In genomic region chr5:82072138-82072537, GRCh38 we compare ENCODE assay signal across 19 cellular contexts.
DNase-seq lines count a peak whose midpoint lies in the region; ATAC-seq, FAIRE-seq and TF ChIP-seq lines count a peak whose summit lies in the region.
"Had no signal": no experiment of that assay in that cellular context is flagged by ENCODE, and none has a peak within 500 bp of the region (broad histone marks: within the 10 kb centered on the region; RNA-seq: fewer than 3 reads in every experiment).

No MANE protein-coding gene starts in this region.

- peaks cover 5% of the 10 kb centered on the region for H3K4me1 Mint-ChIP-seq in astrocyte (ENCODE audit: low read depth, unreplicated experiment)

- H3K9ac ChIP-seq in astrocyte (ENCODE audit: low read length), result no peak overlapping the region
- H3K9ac ChIP-seq in mesendoderm (ENCODE audit: low read length), result no peak overlapping the region

- intact Hi-C loops in heart left ventricle (cut with DNase I) (no loop called here), Right ventricle myocardium inferior (cut with DNase I) (no loop called here)

- H3K9me3 ChIP-seq in heart left ventricle (peaks cover 0 to 4% (median 0%) of the 10 kb centered on the region in 12 donors), SJCRH30 (replicated peaks) (no peaks in the 10 kb centered on the region), astrocyte (ENCODE audit: insufficient read depth, low read depth, low read length) (no peaks in the 10 kb centered on the region), osteoblast (ENCODE audit: low read depth, low read length) (no peaks in the 10 kb centered on the region)

- H3K79me2 ChIP-seq in astrocyte (ENCODE audit: insufficient read depth, low read length) (no peaks in the 10 kb centered on the region), mesendoderm (ENCODE audit: control insufficient read depth, insufficient read depth, low read length) (no peaks in the 10 kb centered on the region), osteoblast (ENCODE audit: insufficient read depth, low read length) (no peaks in the 10 kb centered on the region)

- H3K27ac ChIP-seq in heart left ventricle (no peak overlapping the region), SJCRH30 (peak overlapping the region; percentile 43), astrocyte (ENCODE audit: low read depth, low read length) (no peak overlapping the region), mesendoderm (ENCODE audit: low read depth, low read length) (no peak overlapping the region), osteoblast (ENCODE audit: low read depth, low read length) (no peak overlapping the region)

- no peak overlapping the region for H3K4me3 Mint-ChIP-seq in astrocyte (ENCODE audit: unreplicated experiment)
- H3K4me3 Mint-ChIP-seq: CD4-positive, alpha-beta memory T cell; GM23338; H9 had no signal

- H2AFZ ChIP-seq in astrocyte (ENCODE audit: low read depth, low read length), result no peak overlapping the region
- H2AFZ ChIP-seq in osteoblast (ENCODE audit: low read length), result no peak overlapping the region
- H2AFZ ChIP-seq: GM23338 had no signal

- H3K27me3 Mint-ChIP-seq in astrocyte (ENCODE audit: low read depth, unreplicated experiment), result no peaks in the 10 kb centered on the region
- H3K27me3 Mint-ChIP-seq: CD4-positive, alpha-beta memory T cell had no signal

- H2BK120ac ChIP-seq in mesendoderm (ENCODE audit: low read depth, low read length), result no peak overlapping the region

- DNase-seq in heart left ventricle (no peak), Right ventricle myocardium inferior (ENCODE audit: missing footprints) (no peak), SJCRH30 (peak; percentile 14 to 43), astrocyte (ENCODE audit: low read depth) (no peak), mesendoderm (peak; percentile 1), NCI-H2227 treated with DMSO at 0.1 percent for 48 hours (lab: John Stamatoyannopoulos, UW) (no peak), osteoblast (ENCODE audit: insufficient read length, low spot score, missing footprints) (no peak)
- DNase-seq: Calu3; CD4-positive, alpha-beta memory T cell; COR-L47; DMS79; EL; GDM1; H9 had no signal

- no peaks in the 10 kb centered on the region for H3K27me3 ChIP-seq in heart left ventricle
- no peaks in the 10 kb centered on the region for H3K27me3 ChIP-seq in SJCRH30
- no peaks in the 10 kb centered on the region for H3K27me3 ChIP-seq in astrocyte (ENCODE audit: insufficient read depth, low read length)
- H3K27me3 ChIP-seq in mesendoderm (ENCODE audit: insufficient read depth, low read length, poor library complexity), result no peaks in the 10 kb centered on the region
- H3K27me3 ChIP-seq in osteoblast (ENCODE audit: insufficient read depth, low read length), result no peaks in the 10 kb centered on the region

- H3K4me3 ChIP-seq in heart left ventricle (no peak overlapping the region), SJCRH30 (no peak overlapping the region), astrocyte (ENCODE audit: insufficient read depth, low read depth, low read length) (no peak overlapping the region), mesendoderm (ENCODE audit: low read length) (no peak overlapping the region), osteoblast (ENCODE audit: insufficient read depth, low read length) (no peak overlapping the region)
- H3K4me3 ChIP-seq: GM12878, GM23338 had no signal

- no peaks in the 10 kb centered on the region for H3K9me3 Mint-ChIP-seq in astrocyte (ENCODE audit: unreplicated experiment)
- H3K9me3 Mint-ChIP-seq: CD4-positive, alpha-beta memory T cell; GM23338; H9 had no signal

- H3K18ac ChIP-seq in mesendoderm (ENCODE audit: low read length), result no peak overlapping the region

- H4K8ac ChIP-seq in mesendoderm (ENCODE audit: low read depth, low read length), result no peak overlapping the region

- no peak for TF ChIP-seq POLR2A in heart left ventricle (IDR thresholded peaks at IDR 0.05)

- H3K36me3 ChIP-seq in heart left ventricle (no peaks in the 10 kb centered on the region), SJCRH30 (no peaks in the 10 kb centered on the region), astrocyte (ENCODE audit: insufficient read depth, low read length) (no peaks in the 10 kb centered on the region), mesendoderm (ENCODE audit: control insufficient read depth, insufficient read depth, low read length) (no peaks in the 10 kb centered on the region), osteoblast (ENCODE audit: insufficient read depth, low read length) (no peaks in the 10 kb centered on the region)

- peak; percentile 52 for FAIRE-seq in astrocyte (lab: Jason Lieb, UNC)
- FAIRE-seq: GM12878, GM18507 had no signal

- H3K4ac ChIP-seq in mesendoderm (ENCODE audit: low read depth, low read length), result no peak overlapping the region

- no peak overlapping the region for H4K5ac ChIP-seq in mesendoderm (ENCODE audit: low read length)

- no peak overlapping the region for H2AK5ac ChIP-seq in mesendoderm (ENCODE audit: low read length)

- H3K56ac ChIP-seq in mesendoderm (ENCODE audit: low read length), result no peak overlapping the region

- no peak overlapping the region for H3K27ac Mint-ChIP-seq in astrocyte (ENCODE audit: unreplicated experiment)
- H3K27ac Mint-ChIP-seq: CD4-positive, alpha-beta memory T cell; GM23338; H9 had no signal

- H4K20me1 ChIP-seq in astrocyte (ENCODE audit: insufficient read depth, low read length) (no peaks in the 10 kb centered on the region), osteoblast (ENCODE audit: insufficient read depth, low read length) (no peaks in the 10 kb centered on the region)

- no peak overlapping the region for H2BK5ac ChIP-seq in mesendoderm (ENCODE audit: low read length)

- TF ChIP-seq CTCF in heart left ventricle (IDR thresholded peaks at IDR 0.05) (no peak), astrocyte (IDR thresholded peaks at IDR 0.05; ENCODE audit: insufficient read depth, low read depth, low read length) (no peak), osteoblast (IDR thresholded peaks at IDR 0.05; ENCODE audit: extremely low read depth, low read depth, low read length) (no peak)

- ATAC-seq in heart left ventricle (peak in 3 of 4 donors; percentile 42 to 71 (median 57)), Right ventricle myocardium inferior (no peak), HG02981 (IDR thresholded peaks at IDR 0.05; ENCODE audit: unreplicated experiment) (no peak)
- ATAC-seq: GM23338, HCT116 had no signal

- no peak overlapping the region for H2BK15ac ChIP-seq in mesendoderm (replicated peaks; ENCODE audit: low read depth)

- 35 to 52% (median 49%) methylated on average over 2 of the region's 2 CpGs for WGBS in heart left ventricle, 4 donors
- no CpG with 5 or more reads among the region's 2 CpGs for WGBS in mesendoderm (ENCODE audit: extremely low coverage, insufficient coverage, low lambda C conversion rate)

- no peak overlapping the region for H3K4me2 ChIP-seq in astrocyte (ENCODE audit: low read length)
- no peak overlapping the region for H3K4me2 ChIP-seq in mesendoderm (ENCODE audit: low read length)
- no peak overlapping the region for H3K4me2 ChIP-seq in osteoblast (ENCODE audit: insufficient read depth, low read length)
- H3K4me2 ChIP-seq: GM23338 had no signal

- H3K23ac ChIP-seq in mesendoderm (ENCODE audit: low read length), result no peak overlapping the region

- H3K4me1 ChIP-seq in heart left ventricle, result peaks cover 0 to 16% (median 2%) of the 10 kb centered on the region in 12 donors
- H3K4me1 ChIP-seq in SJCRH30, result peaks cover 31% of the 10 kb centered on the region
- no peaks in the 10 kb centered on the region for H3K4me1 ChIP-seq in astrocyte (ENCODE audit: insufficient read depth, low read length)
- H3K4me1 ChIP-seq in mesendoderm (ENCODE audit: control insufficient read depth, low read depth, low read length), result no peaks in the 10 kb centered on the region
- H3K4me1 ChIP-seq in osteoblast (ENCODE audit: insufficient read depth, low read length), result no peaks in the 10 kb centered on the region

- H3K36me3 Mint-ChIP-seq in astrocyte (ENCODE audit: low read depth, unreplicated experiment), result no peaks in the 10 kb centered on the region

- H3K79me1 ChIP-seq in mesendoderm (ENCODE audit: low read length), result no peaks in the 10 kb centered on the region

Comparison
In these comparisons a context has a peak if more than half of its experiments do, and no peak if none do; other contexts are left out.
1. ATAC-seq: peak in heart left ventricle (3 of 4); none in Right ventricle myocardium inferior (single experiment) and HG02981 (single experiment).
2. DNase-seq: peak in SJCRH30 (2 of 2) and mesendoderm (single experiment); none in heart left ventricle (0 of 5), Right ventricle myocardium inferior (single experiment), astrocyte (single experiment), NCI-H2227 treated with DMSO at 0.1 percent for 48 hours (single experiment) and osteoblast (single experiment).